In genomic region chr11:125036933-125037332, GRCh38 we compare ENCODE assay signal across 13 cellular contexts. TPM values are rescaled to one million over a fixed set of nuclear protein-coding genes. Genes with fewer than 3 reads are reported as not detected.
DNase-seq lines count a peak whose midpoint lies in the region; ATAC-seq and TF ChIP-seq lines count a peak whose summit lies in the region.
"Had no signal": no experiment of that assay in that cellular context is flagged by ENCODE, and none has a peak within 500 bp of the region (broad histone marks: within the 10 kb centered on the region; RNA-seq: fewer than 3 reads in every experiment).

No MANE protein-coding gene starts in this region.

- no peaks in the 10 kb centered on the region for H4K20me1 ChIP-seq in PC-9 (ENCODE audit: insufficient read depth)

- peak; percentile 85 for ATAC-seq in activated CD4-positive, alpha-beta T cell treated with anti-CD3 and anti-CD28 coated beads for 36 hours
- peak; percentile 99 for ATAC-seq in stimulated activated effector memory CD8-positive, alpha-beta T cell treated with anti-CD3 and anti-CD28 coated beads, Interleukin-12 subunit alpha, Interleukin-12 subunit beta, amount 100 ng/mL, for 72 hours
- ATAC-seq in HG02571 (IDR thresholded peaks at IDR 0.05; ENCODE audit: unreplicated experiment) = no peak
- ATAC-seq: A549, right cardiac atrium had no signal

- peak overlapping the region; percentile 27 for H3K27ac ChIP-seq in PC-9
- H3K27ac ChIP-seq: A549, cardiac muscle cell, SK-N-MC had no signal

- H3K9me3 Mint-ChIP-seq in activated CD4-positive, alpha-beta T cell treated with anti-CD3 and anti-CD28 coated beads for 36 hours (ENCODE audit: low read depth) = peaks cover 24% of the 10 kb centered on the region
- H3K9me3 Mint-ChIP-seq in stimulated activated effector memory CD8-positive, alpha-beta T cell treated with anti-CD3 and anti-CD28 coated beads, Interleukin-12 subunit alpha, Interleukin-12 subunit beta, amount 100 ng/mL, for 72 hours = peaks cover 16% of the 10 kb centered on the region

- no peaks in the 10 kb centered on the region for H3K27me3 ChIP-seq in PC-9 (ENCODE audit: insufficient read depth, low read depth)
- H3K27me3 ChIP-seq: cardiac muscle cell had no signal

- TF ChIP-seq CTCF in PC-9 (conservative IDR thresholded peaks at IDR 0.05) (no peak), epithelial cell of proximal tubule (conservative IDR thresholded peaks at IDR 0.05; ENCODE audit: low read depth, low read length) (no peak)

- no peaks in the 10 kb centered on the region for H3K27me3 Mint-ChIP-seq in activated CD4-positive, alpha-beta T cell treated with anti-CD3 and anti-CD28 coated beads for 36 hours

- H3K4me3 ChIP-seq in PC-9 (no peak overlapping the region), epithelial cell of proximal tubule (ENCODE audit: low read depth, low read length) (no peak overlapping the region)
- H3K4me3 ChIP-seq: A549, cardiac muscle cell, SK-N-MC had no signal

- H3K4me1 Mint-ChIP-seq in activated CD4-positive, alpha-beta T cell treated with anti-CD3 and anti-CD28 coated beads for 36 hours = peaks cover 4% of the 10 kb centered on the region
- no peaks in the 10 kb centered on the region for H3K4me1 Mint-ChIP-seq in stimulated activated effector memory CD8-positive, alpha-beta T cell treated with anti-CD3 and anti-CD28 coated beads, Interleukin-12 subunit alpha, Interleukin-12 subunit beta, amount 100 ng/mL, for 72 hours

- H3F3A ChIP-seq in PC-9 (ENCODE audit: insufficient read depth, low read depth) = peaks cover 6% of the 10 kb centered on the region; the same call in 1 of the 2 replicates

- no TSS peak for BruUV-seq in PC-9 (replicated peaks; lab: Mats Ljungman, UMichigan)

- no peak for DNase-seq in activated CD4-positive, alpha-beta T cell treated with anti-CD3 and anti-CD28 coated beads for 36 hours
- no peak for DNase-seq in activated CD4-positive, alpha-beta T cell treated with anti-CD3 and anti-CD28 coated beads for 48 hours
- peak in 1 of 2 experiments; percentile 59 for DNase-seq in PC-9
- DNase-seq in epithelial cell of proximal tubule (ENCODE audit: low read depth) = peak; percentile 9
- no peak for DNase-seq in stimulated activated effector memory CD8-positive, alpha-beta T cell treated with anti-CD3 and anti-CD28 coated beads, Interleukin-12 subunit alpha, Interleukin-12 subunit beta, amount 100 ng/mL, for 72 hours (ENCODE audit: low spot score in 2 of 2)
- DNase-seq in effector CD4-positive, alpha-beta T cell = no peak
- DNase-seq in NCI-H510A treated with DMSO at 0.1 percent for 48 hours (lab: John Stamatoyannopoulos, UW) = no peak
- DNase-seq: midbrain, right cardiac atrium had no signal

- no peaks in the 10 kb centered on the region for H3K9me2 ChIP-seq in PC-9 (ENCODE audit: insufficient read depth)

- H3K27ac Mint-ChIP-seq in activated CD4-positive, alpha-beta T cell treated with anti-CD3 and anti-CD28 coated beads for 36 hours = no peak overlapping the region
- H3K27ac Mint-ChIP-seq in stimulated activated effector memory CD8-positive, alpha-beta T cell treated with anti-CD3 and anti-CD28 coated beads, Interleukin-12 subunit alpha, Interleukin-12 subunit beta, amount 100 ng/mL, for 72 hours = no peak overlapping the region

- H2AFZ ChIP-seq in PC-9 = no peak overlapping the region

- H3K36me3 Mint-ChIP-seq in activated CD4-positive, alpha-beta T cell treated with anti-CD3 and anti-CD28 coated beads for 36 hours (ENCODE audit: low read depth) = peaks cover 38% of the 10 kb centered on the region
- H3K36me3 Mint-ChIP-seq in stimulated activated effector memory CD8-positive, alpha-beta T cell treated with anti-CD3 and anti-CD28 coated beads, Interleukin-12 subunit alpha, Interleukin-12 subunit beta, amount 100 ng/mL, for 72 hours = no peaks in the 10 kb centered on the region

- H3K79me2 ChIP-seq in PC-9 (ENCODE audit: low read depth) = no peaks in the 10 kb centered on the region

- peaks cover 16% of the 10 kb centered on the region for H3K4me1 ChIP-seq in PC-9 (replicated peaks; ENCODE audit: insufficient read depth)
- H3K4me1 ChIP-seq: A549 had no signal

- no peaks in the 10 kb centered on the region for H3K36me3 ChIP-seq in PC-9 (ENCODE audit: low read depth)
- H3K36me3 ChIP-seq: cardiac muscle cell had no signal

- intact Hi-C loops in activated CD4-positive, alpha-beta T cell treated with anti-CD3 and anti-CD28 coated beads for 36 hours (cut with DNase I, micrococcal nuclease) = no loop called here
- intact Hi-C loops in PC-9 (cut with micrococcal nuclease; ENCODE audit: unreplicated experiment) = no loop called here

- no peak overlapping the region for H3K4me3 Mint-ChIP-seq in activated CD4-positive, alpha-beta T cell treated with anti-CD3 and anti-CD28 coated beads for 36 hours
- no peak overlapping the region for H3K4me3 Mint-ChIP-seq in stimulated activated effector memory CD8-positive, alpha-beta T cell treated with anti-CD3 and anti-CD28 coated beads, Interleukin-12 subunit alpha, Interleukin-12 subunit beta, amount 100 ng/mL, for 72 hours

- no peaks in the 10 kb centered on the region for H3K9me3 ChIP-seq in PC-9 (ENCODE audit: insufficient read depth, low read depth)
- H3K9me3 ChIP-seq: A549 had no signal

- H3K4me2 ChIP-seq in PC-9 = peak overlapping the region; percentile 39
- H3K4me2 ChIP-seq: A549 had no signal

- CTCF ChIA-PET in activated CD4-positive, alpha-beta T cell treated with anti-CD3 and anti-CD28 coated beads for 36 hours (lab: Charles Lee) = no interaction called here
- CTCF ChIA-PET in PC-9 (lab: Charles Lee) = no interaction called here

- POLR2A ChIA-PET in activated CD4-positive, alpha-beta T cell treated with anti-CD3 and anti-CD28 coated beads for 36 hours (lab: Charles Lee) = no interaction called here
- POLR2A ChIA-PET in PC-9 (lab: Charles Lee; ENCODE audit: unreplicated experiment) = no interaction called here

RNA-seq across cellular contexts. Expression of gene SLC37A2, which starts 26.2 kb away (rescaled TPM):
- under 1 TPM; 0.41 to 0.76 TPM for total RNA-seq in activated CD4-positive, alpha-beta T cell treated with anti-CD3 and anti-CD28 coated beads for 36 hours
- total RNA-seq in PC-9 (2021) (14.6 and 24.0 TPM in 2 replicates), epithelial cell of proximal tubule (2.0 and 2.7 TPM in 2 replicates)
